31 cellular contexts compared by ENCODE assay signal in the genomic region with DNA sequence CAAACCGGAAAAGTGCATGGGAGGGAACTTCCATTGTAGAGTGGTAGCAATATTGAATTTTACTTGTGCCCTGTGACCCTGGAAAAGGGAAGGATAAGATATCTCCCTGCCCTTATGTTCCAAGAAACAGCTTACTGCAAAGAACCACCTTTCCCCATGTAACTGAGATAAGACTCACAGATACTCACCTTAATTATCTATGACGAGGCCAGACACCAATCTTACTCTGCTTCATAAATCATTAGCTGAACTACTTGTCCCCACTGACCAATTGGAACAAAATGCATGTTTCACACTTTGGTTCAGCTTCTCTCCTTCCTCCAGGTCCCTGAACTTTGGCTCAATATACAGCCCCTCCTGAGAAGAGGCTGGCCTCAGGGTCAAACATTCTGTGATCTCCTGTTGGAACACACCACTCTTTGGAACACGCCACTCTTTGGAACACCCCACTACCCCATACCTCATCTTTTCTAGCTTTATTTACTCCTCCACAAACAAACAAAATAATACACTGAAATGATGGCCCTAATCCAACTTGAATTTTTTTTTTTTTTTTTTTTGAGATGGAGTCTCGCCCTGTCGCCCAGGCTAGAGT. TPM values are rescaled to one million over a fixed set of nuclear protein-coding genes. Genes with fewer than 3 reads are reported as not detected.
"Had no signal": no experiment of that assay in that cellular context is flagged by ENCODE, and none has a peak within 500 bp of the region (broad histone marks: within the 10 kb centered on the region; RNA-seq: fewer than 3 reads in every experiment).

No MANE protein-coding gene starts in this region.

- H3K36me3 ChIP-seq: neural progenitor cell, ovary, prostate gland, right atrium auricular region, stomach, thoracic aorta, thyroid gland, tibial nerve, upper lobe of right lung, uterus had no signal

- H3K9me3 Mint-ChIP-seq: naive thymus-derived CD4-positive, alpha-beta T cell; natural killer cell; nephron; neural progenitor cell; stimulated activated effector memory CD8-positive, alpha-beta T cell treated with anti-CD3 and anti-CD28 coated beads, Interleukin-12 subunit alpha, Interleukin-12 subunit beta, amount 100 ng/mL, for 72 hours; stimulated activated naive B cell treated with anti-CD40 and anti-IgM and Interleukin-4, amounts not matched to agents 10 μg/mL and 1 μg/mL and 100 μg/mL, for 72 hours; stimulated activated naive CD8-positive, alpha-beta T cell treated with anti-CD3 and anti-CD28 coated beads, Interleukin-15, Interleukin-2, amounts not matched to agents 100 ng/mL and 50 ng/mL, for 24 hours had no signal

- H3K9me3 ChIP-seq: ovary, prostate gland, right atrium auricular region, stomach, thoracic aorta, thyroid gland, tibial nerve, upper lobe of right lung, uterus had no signal

- H3K27me3 ChIP-seq: neural progenitor cell, ovary, right atrium auricular region, stomach, thyroid gland, tibial nerve, upper lobe of right lung, uterus had no signal

- H3K36me3 Mint-ChIP-seq: naive thymus-derived CD4-positive, alpha-beta T cell; natural killer cell; neural progenitor cell; stimulated activated effector memory CD8-positive, alpha-beta T cell treated with anti-CD3 and anti-CD28 coated beads, Interleukin-12 subunit alpha, Interleukin-12 subunit beta, amount 100 ng/mL, for 72 hours; stimulated activated naive B cell treated with anti-CD40 and anti-IgM and Interleukin-4, amounts not matched to agents 10 μg/mL and 1 μg/mL and 100 μg/mL, for 72 hours had no signal

- H3K27ac Mint-ChIP-seq: naive thymus-derived CD4-positive, alpha-beta T cell; natural killer cell; neural progenitor cell; stimulated activated effector memory CD8-positive, alpha-beta T cell treated with anti-CD3 and anti-CD28 coated beads, Interleukin-12 subunit alpha, Interleukin-12 subunit beta, amount 100 ng/mL, for 72 hours; stimulated activated naive B cell treated with anti-CD40 and anti-IgM and Interleukin-4, amounts not matched to agents 10 μg/mL and 1 μg/mL and 100 μg/mL, for 72 hours; stimulated activated naive CD8-positive, alpha-beta T cell treated with anti-CD3 and anti-CD28 coated beads, Interleukin-15, Interleukin-2, amounts not matched to agents 100 ng/mL and 50 ng/mL, for 24 hours had no signal

- ATAC-seq: naive thymus-derived CD4-positive, alpha-beta T cell; natural killer cell; stimulated activated effector memory CD8-positive, alpha-beta T cell treated with anti-CD3 and anti-CD28 coated beads, Interleukin-12 subunit alpha, Interleukin-12 subunit beta, amount 100 ng/mL, for 72 hours had no signal

- H3K4me3 ChIP-seq: neural progenitor cell, ovary, prostate gland, right atrium auricular region, skin epidermis, thyroid gland, tibial nerve, upper lobe of right lung, uterus had no signal

- DNase-seq: naive thymus-derived CD4-positive, alpha-beta T cell; natural killer cell; occipital lobe; ovary; posterior cingulate gyrus; retina; stimulated activated CD4-positive, alpha-beta T cell treated with anti-CD3 and anti-CD28 coated beads, Interleukin-15, amount 100 ng/mL, for 24 hours; stimulated activated CD4-positive, alpha-beta T cell treated with anti-CD3 and anti-CD28 coated beads, Interleukin-2, amount 100 ng/mL, for 24 hours; stimulated activated CD4-positive, alpha-beta T cell treated with anti-CD3 and anti-CD28 coated beads, Interleukin-2, amount 100 ng/mL, for 48 hours; stimulated activated CD4-positive, alpha-beta T cell treated with anti-CD3 and anti-CD28 coated beads, Interleukin-4, amount 100 ng/mL, for 24 hours; stimulated activated naive B cell treated with anti-CD40 and anti-IgM and Interleukin-4, amounts not matched to agents 10 μg/mL and 1 μg/mL and 100 μg/mL, for 72 hours; stimulated activated naive CD4-positive, alpha-beta T cell treated with Interleukin-2 at 50 U/mL for 16 hours; stomach; thyroid gland; trophoblast cell; upper lobe of right lung; uterus had no signal

- H3K4me1 Mint-ChIP-seq: stimulated activated effector memory CD8-positive, alpha-beta T cell treated with anti-CD3 and anti-CD28 coated beads, Interleukin-12 subunit alpha, Interleukin-12 subunit beta, amount 100 ng/mL, for 72 hours had no signal

- H3K4me3 Mint-ChIP-seq: natural killer cell; nephron; neural progenitor cell; stimulated activated effector memory CD8-positive, alpha-beta T cell treated with anti-CD3 and anti-CD28 coated beads, Interleukin-12 subunit alpha, Interleukin-12 subunit beta, amount 100 ng/mL, for 72 hours; stimulated activated naive B cell treated with anti-CD40 and anti-IgM and Interleukin-4, amounts not matched to agents 10 μg/mL and 1 μg/mL and 100 μg/mL, for 72 hours; stimulated activated naive CD8-positive, alpha-beta T cell treated with anti-CD3 and anti-CD28 coated beads, Interleukin-15, Interleukin-2, amounts not matched to agents 100 ng/mL and 50 ng/mL, for 24 hours had no signal

RNA-seq across cellular contexts. Expression of gene TOPAZ1, which starts 6.9 kb away (rescaled TPM):
- total RNA-seq: naive thymus-derived CD4-positive, alpha-beta T cell; natural killer cell; osteoblast; ovary; pulmonary artery endothelial cell; right atrium auricular region; sciatic nerve; stomach; subcutaneous adipose tissue; thoracic aorta; tibial nerve; upper lobe of right lung; urinary bladder had no signal
